Comparison of ENCODE assay signal across 8 cellular contexts in genomic region chr6:74574794-74575193, GRCh38.
DNase-seq lines count a peak whose midpoint lies in the region; ATAC-seq and TF ChIP-seq lines count a peak whose summit lies in the region.

No MANE protein-coding gene starts in this region.

- H3K27ac ChIP-seq in cardiac muscle cell (no peak overlapping the region), KMS-11 (no peak overlapping the region), uterus (no peak overlapping the region)

- H3K27ac Mint-ChIP-seq in nephron progenitor cell = no peak overlapping the region

- H3K9ac ChIP-seq in KMS-11 = no peak overlapping the region

- H3K36me3 ChIP-seq in cardiac muscle cell (no peaks in the 10 kb centered on the region), KMS-11 (ENCODE audit: insufficient read depth) (no peaks in the 10 kb centered on the region), uterus (no peaks in the 10 kb centered on the region)

- no peak overlapping the region for H3K4me2 ChIP-seq in KMS-11

- TF ChIP-seq POLR2A in uterus (IDR thresholded peaks at IDR 0.05) = no peak

- TF ChIP-seq CTCF in cardiac muscle cell (IDR thresholded peaks at IDR 0.05; ENCODE audit: low read depth, low read length) = peak; percentile 74
- TF ChIP-seq CTCF in KMS-11 (conservative IDR thresholded peaks at IDR 0.05; ENCODE audit: low read depth, low read length) = peak; percentile 29; the same call in 1 of the 2 replicates
- TF ChIP-seq CTCF in astrocyte of the spinal cord (IDR thresholded peaks at IDR 0.05; ENCODE audit: low read depth, low read length) = peak; percentile 66
- TF ChIP-seq CTCF in nephron progenitor cell (IDR thresholded peaks at IDR 0.05) = peak; percentile 62
- peak in 2 of 4 experiments; percentile 22 to 26 for TF ChIP-seq CTCF in uterus (IDR thresholded peaks at IDR 0.05)

- ATAC-seq in GM21367 (IDR thresholded peaks at IDR 0.05; ENCODE audit: unreplicated experiment) (no peak), HG03457 (IDR thresholded peaks at IDR 0.05; ENCODE audit: unreplicated experiment) (no peak)

- no peaks in the 10 kb centered on the region for H3K4me1 ChIP-seq in cardiac muscle cell (ENCODE audit: low read depth)
- no peaks in the 10 kb centered on the region for H3K4me1 ChIP-seq in KMS-11 (ENCODE audit: low read depth, poor library complexity, severe bottlenecking)
- H3K4me1 ChIP-seq in uterus = no peaks in the 10 kb centered on the region

- peaks cover 4% of the 10 kb centered on the region for H3K27me3 Mint-ChIP-seq in nephron progenitor cell (ENCODE audit: low read depth, poor library complexity)

- H3K4me3 Mint-ChIP-seq in nephron progenitor cell = no peak overlapping the region

- H3K9me3 Mint-ChIP-seq in nephron progenitor cell = no peaks in the 10 kb centered on the region

- in situ Hi-C loops in astrocyte of the spinal cord (cut with HindIII; ENCODE audit: low sequenced_read_pairs) = no loop called here

- H3K27me3 ChIP-seq in cardiac muscle cell = no peaks in the 10 kb centered on the region
- H3K27me3 ChIP-seq in KMS-11 (ENCODE audit: insufficient read depth, low read depth) = no peaks in the 10 kb centered on the region
- H3K27me3 ChIP-seq in uterus = no peaks in the 10 kb centered on the region

- no peaks in the 10 kb centered on the region for H3K9me3 ChIP-seq in cardiac muscle cell (ENCODE audit: low read depth)
- H3K9me3 ChIP-seq in uterus = no peaks in the 10 kb centered on the region

- no peaks in the 10 kb centered on the region for H3K36me3 Mint-ChIP-seq in nephron progenitor cell (ENCODE audit: low read depth)

- no peaks in the 10 kb centered on the region for H4K20me1 ChIP-seq in KMS-11 (ENCODE audit: insufficient read depth)

- H3K4me3 ChIP-seq in cardiac muscle cell (no peak overlapping the region), KMS-11 (IDR thresholded peaks at IDR 0.05; ENCODE audit: insufficient read depth, low read depth, low read length) (no peak overlapping the region), astrocyte of the spinal cord (ENCODE audit: low read depth, low read length) (no peak overlapping the region), uterus (no peak overlapping the region)

- H2AFZ ChIP-seq in KMS-11 (ENCODE audit: low read depth) = no peak overlapping the region

- peak; percentile 25 to 61 for DNase-seq in cardiac muscle cell (ENCODE audit: low read depth in 1 of 2, low spot score in 1 of 2)
- no peak for DNase-seq in cardiac septum (ENCODE audit: low spot score)
- peak; percentile 38 for DNase-seq in astrocyte of the spinal cord (ENCODE audit: low read depth, low spot score)
- peak; percentile 8 for DNase-seq in nephron progenitor cell
- no peak for DNase-seq in uterus

- H3K79me2 ChIP-seq in KMS-11 (ENCODE audit: insufficient read depth, low read depth) = no peaks in the 10 kb centered on the region

- intact Hi-C loops in cardiac septum (cut with DNase I) = no loop called here
- intact Hi-C loops in uterus (cut with DNase I; ENCODE audit: low total_unique reads) = no loop called here

- peaks cover 5% of the 10 kb centered on the region for H3K4me1 Mint-ChIP-seq in nephron progenitor cell

Comparison
In these comparisons a context has a peak if more than half of its experiments do, and no peak if none do; other contexts are left out.
1. DNase-seq: peak in cardiac muscle cell (2 of 2), astrocyte of the spinal cord (single experiment) and nephron progenitor cell (single experiment); none in cardiac septum (single experiment) and uterus (0 of 2).